In genomic region chr6:20399518-20399917, GRCh38 we compare ENCODE assay signal across 21 cellular contexts.
"Had no signal": no experiment of that assay in that cellular context is flagged by ENCODE, and none has a peak within 500 bp of the region (broad histone marks: within the 10 kb centered on the region; RNA-seq: fewer than 3 reads in every experiment).

No MANE protein-coding gene starts in this region.

- H3K9me3 Mint-ChIP-seq: activated naive CD4-positive, alpha-beta T cell treated with anti-CD3 and anti-CD28 coated beads, Interleukin-2, amount 50 U/mL, for 72 hours; naive thymus-derived CD8-positive, alpha-beta T cell; T-cell had no signal

- H3K27me3 Mint-ChIP-seq: naive thymus-derived CD8-positive, alpha-beta T cell; T-cell had no signal

- H3K9me3 ChIP-seq: left ventricle myocardium inferior, ovary, psoas muscle, right atrium auricular region, upper lobe of left lung had no signal

- ATAC-seq: activated naive CD4-positive, alpha-beta T cell treated with anti-CD3 and anti-CD28 coated beads, Interleukin-2, amount 50 U/mL, for 72 hours; naive thymus-derived CD8-positive, alpha-beta T cell; psoas muscle; T-cell had no signal

- H3K27me3 ChIP-seq: hepatocyte, ovary, right atrium auricular region, upper lobe of left lung had no signal

- DNase-seq: activated CD4-positive, alpha-beta T cell treated with anti-CD3 and anti-CD28 coated beads, Interleukin-2, amount 50 U/mL, for 1 hour; activated CD4-positive, CD25-positive, alpha-beta regulatory T cell; activated gamma-delta T cell treated with Interleukin-2 at 50 U/mL for 16 hours; activated T-cell treated with anti-CD3 and anti-CD28 coated beads for 4 hours; aorta; dermis blood vessel endothelial cell; effector CD8-positive, alpha-beta T cell; foreskin melanocyte; left ventricle myocardium inferior; naive thymus-derived CD8-positive, alpha-beta T cell; ovary; psoas muscle; stimulated activated CD4-positive, alpha-beta T cell treated with anti-CD3 and anti-CD28 coated beads, Interleukin-4, amount 100 ng/mL, for 24 hours; stimulated activated naive CD4-positive, alpha-beta T cell treated with Interleukin-2 at 50 U/mL for 16 hours; T-cell; T1000; upper lobe of left lung had no signal

- H3K36me3 Mint-ChIP-seq: brain; naive thymus-derived CD8-positive, alpha-beta T cell; T-cell had no signal

- H3K27ac Mint-ChIP-seq: activated naive CD4-positive, alpha-beta T cell treated with anti-CD3 and anti-CD28 coated beads, Interleukin-2, amount 50 U/mL, for 72 hours; brain had no signal

- H3K27ac ChIP-seq: left ventricle myocardium inferior, ovary, right atrium auricular region, upper lobe of left lung had no signal
